ENCODE assay signal across 8 cellular contexts in the genomic region with DNA sequence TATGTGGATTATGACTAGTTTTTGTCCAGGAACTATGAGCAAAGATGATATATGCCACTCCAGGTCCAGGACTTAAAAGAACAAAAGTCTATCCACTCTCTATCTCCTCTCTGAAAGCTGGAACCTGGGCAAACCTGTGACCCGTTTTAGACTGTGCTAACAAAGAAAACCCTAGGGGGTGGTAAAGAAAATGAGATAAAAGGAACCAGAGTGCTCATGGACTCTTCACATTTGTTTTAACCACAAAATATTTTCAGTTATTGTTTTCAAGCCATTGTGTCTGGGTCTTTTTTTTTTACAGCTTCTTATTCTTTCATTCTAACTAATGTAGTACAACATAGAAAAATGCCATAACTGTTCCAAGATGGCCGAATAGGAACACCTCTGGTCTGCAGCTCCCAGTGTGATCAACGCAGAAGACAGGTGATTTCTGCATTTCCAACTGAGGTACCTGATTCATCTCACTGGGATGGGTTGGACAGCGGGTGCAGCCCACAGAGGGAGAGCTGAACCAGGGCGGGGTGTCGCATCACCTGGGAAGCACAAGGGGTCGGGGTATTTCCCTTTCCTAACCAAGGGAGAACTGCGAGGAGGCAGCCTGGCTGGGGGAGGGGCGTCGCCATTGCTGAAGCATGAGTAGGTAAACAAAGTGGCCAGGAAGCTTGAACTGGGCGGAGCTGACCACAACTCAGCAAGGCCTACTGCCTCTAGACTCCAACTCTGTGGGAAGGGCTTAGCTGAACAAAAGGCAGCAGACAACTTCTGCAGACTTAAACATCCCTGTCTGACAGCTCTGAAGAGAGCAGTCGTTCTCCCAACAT. TPM values are rescaled to one million over a fixed set of nuclear protein-coding genes. Genes with fewer than 3 reads are reported as not detected.
DNase-seq lines count a peak whose midpoint lies in the region; ATAC-seq and TF ChIP-seq lines count a peak whose summit lies in the region.

No MANE protein-coding gene starts in this region.

- H3K4me1 ChIP-seq in PC-9 (replicated peaks; ENCODE audit: insufficient read depth) (peaks cover 13% of the 10 kb centered on the region), foreskin keratinocyte (no peaks in the 10 kb centered on the region)

- peak; percentile 66 for ATAC-seq in GM19463 (IDR thresholded peaks at IDR 0.05; ENCODE audit: unreplicated experiment)
- peak; percentile 65 for ATAC-seq in foreskin keratinocyte
- ATAC-seq in GM18873 (IDR thresholded peaks at IDR 0.05; ENCODE audit: low FRiP score, unreplicated experiment), result no peak
- no peak for ATAC-seq in HG03432 (IDR thresholded peaks at IDR 0.05; ENCODE audit: unreplicated experiment)
- no peak for ATAC-seq in Right ventricle myocardium superior (ENCODE audit: poor library complexity)

- no TSS peak for BruUV-seq in PC-9 (replicated peaks; lab: Mats Ljungman, UMichigan)

- H3K27ac ChIP-seq in PC-9 (no peak overlapping the region), foreskin keratinocyte (no peak overlapping the region)

- POLR2A ChIA-PET in PC-9 (lab: Charles Lee; ENCODE audit: unreplicated experiment), result no interaction called here

- no peaks in the 10 kb centered on the region for H3K9me2 ChIP-seq in PC-9 (ENCODE audit: insufficient read depth)

- DNase-seq in AG08396 (ENCODE audit: low spot score) (peak; percentile 15), PC-9 (peak; percentile 65 to 72), foreskin keratinocyte (peak in 1 of 2 donors; percentile 47), Right ventricle myocardium superior (no peak), cerebellar cortex (ENCODE audit: low spot score) (no peak)

- H3K9me3 ChIP-seq in PC-9 (ENCODE audit: insufficient read depth, low read depth), result no peaks in the 10 kb centered on the region

- intact Hi-C loops in PC-9 (cut with micrococcal nuclease; ENCODE audit: unreplicated experiment), result no loop called here
- intact Hi-C loops in Right ventricle myocardium superior (cut with DNase I), result no loop called here

- H4K20me1 ChIP-seq in PC-9 (ENCODE audit: insufficient read depth), result no peaks in the 10 kb centered on the region

- H3K36me3 ChIP-seq in PC-9 (ENCODE audit: low read depth), result no peaks in the 10 kb centered on the region

- no peaks in the 10 kb centered on the region for H3F3A ChIP-seq in PC-9 (ENCODE audit: insufficient read depth, low read depth)

- H3K27me3 ChIP-seq in PC-9 (ENCODE audit: insufficient read depth, low read depth), result no peaks in the 10 kb centered on the region
- no peaks in the 10 kb centered on the region for H3K27me3 ChIP-seq in foreskin keratinocyte

- peaks cover 4% of the 10 kb centered on the region; the same call in 1 of the 2 replicates for H3K79me2 ChIP-seq in PC-9 (ENCODE audit: low read depth)

- H3K4me3 ChIP-seq in PC-9, result no peak overlapping the region

- H2AFZ ChIP-seq in PC-9, result no peak overlapping the region

- CTCF ChIA-PET in PC-9 (lab: Charles Lee), result interaction anchor here (0.6 kb wide), 1 partner anchor 23 kb away, joined by 4 read pairs; no protein-coding TSS in a partner anchor

- peak overlapping the region; percentile 56 for H3K4me2 ChIP-seq in PC-9

- TF ChIP-seq CTCF in PC-9 (conservative IDR thresholded peaks at IDR 0.05), result no peak
- TF ChIP-seq CTCF in foreskin keratinocyte (conservative IDR thresholded peaks at IDR 0.05), result no peak

RNA-seq across cellular contexts. Expression of a gene that starts 45.1 kb away (rescaled TPM):
- total RNA-seq in PC-9 (2021) (14.8 and 15.8 TPM in 2 replicates), foreskin keratinocyte (14.4 and 15.3 TPM in 2 replicates), Right ventricle myocardium superior (14.5 TPM)
- polyA plus RNA-seq in foreskin keratinocyte, result 6.3 and 6.8 TPM in 2 replicates

Comparison
In these comparisons a context has a peak if more than half of its experiments do, and no peak if none do; other contexts are left out.
1. DNase-seq: peak in AG08396 (single experiment) and PC-9 (2 of 2); none in Right ventricle myocardium superior (single experiment) and cerebellar cortex (single experiment).
2. ATAC-seq: peak in GM19463 (single experiment) and foreskin keratinocyte (single experiment); none in GM18873 (single experiment), HG03432 (single experiment) and Right ventricle myocardium superior (single experiment).